ENCODE assay signal across 9 cellular contexts in genomic region chrX:49291615-49292337, GRCh38.
DNase-seq lines count a peak whose midpoint lies in the region; ATAC-seq, FAIRE-seq and TF ChIP-seq lines count a peak whose summit lies in the region.
"Had no signal": no experiment of that assay in that cellular context is flagged by ENCODE, and none has a peak within 500 bp of the region (broad histone marks: within the 10 kb centered on the region; RNA-seq: fewer than 3 reads in every experiment).

No MANE protein-coding gene starts in this region.

- no peaks in the 10 kb centered on the region for H4K20me1 ChIP-seq in SU-DHL-6 (ENCODE audit: low read depth, low read length)
- H4K20me1 ChIP-seq: BLaER1 had no signal

- H3K27me3 Mint-ChIP-seq in activated naive CD8-positive, alpha-beta T cell treated with anti-CD3 and anti-CD28 coated beads, Interleukin-2, amount 50 U/mL, for 24 hours, result no peaks in the 10 kb centered on the region

- DNase-seq in NCI-H1092 treated with DMSO at 0.1 percent for 48 hours (lab: John Stamatoyannopoulos, UW), result peak; percentile 13
- DNase-seq in NCI-H1092 (lab: John Stamatoyannopoulos, UW), result no peak
- DNase-seq in HTR-8/SVneo (ENCODE audit: insufficient read length, low spot score), result peak; percentile 14
- DNase-seq in activated naive CD8-positive, alpha-beta T cell treated with anti-CD3 and anti-CD28 coated beads, Interleukin-2, amount 50 U/mL, for 24 hours, result peak; percentile 74
- peak in 26 of 51 donors; percentile 1 to 51 (median 18) for DNase-seq in hypothalamus (lab: John Stamatoyannopoulos, UW)
- peak; percentile 54 to 85 (median 60) for DNase-seq in stimulated activated CD4-positive, alpha-beta T cell treated with anti-CD3 and anti-CD28 coated beads, Interleukin-12 subunit alpha, Interleukin-12 subunit beta, amount 100 ng/mL, for 48 hours (ENCODE audit: low read depth in 2 of 3, low spot score in 1 of 3)

- H3K4me3 ChIP-seq in SU-DHL-6 (ENCODE audit: insufficient read depth, low read length, poor library complexity, severe bottlenecking), result no peak overlapping the region
- H3K4me3 ChIP-seq: BLaER1 had no signal

- H3K4me1 Mint-ChIP-seq in activated naive CD8-positive, alpha-beta T cell treated with anti-CD3 and anti-CD28 coated beads, Interleukin-2, amount 50 U/mL, for 24 hours, result peaks cover 27% of the 10 kb centered on the region

- H3K79me2 ChIP-seq in SU-DHL-6 (ENCODE audit: insufficient read depth, low read length), result no peaks in the 10 kb centered on the region

- H3K9me2 ChIP-seq in SU-DHL-6 (replicated peaks; ENCODE audit: insufficient read depth, low read length), result no peaks in the 10 kb centered on the region

- no peaks in the 10 kb centered on the region for H3K27me3 ChIP-seq in SU-DHL-6 (ENCODE audit: low read length)

- H3K27ac Mint-ChIP-seq in activated naive CD8-positive, alpha-beta T cell treated with anti-CD3 and anti-CD28 coated beads, Interleukin-2, amount 50 U/mL, for 24 hours, result no peak overlapping the region

- no peaks in the 10 kb centered on the region for H3K9me3 Mint-ChIP-seq in activated naive CD8-positive, alpha-beta T cell treated with anti-CD3 and anti-CD28 coated beads, Interleukin-2, amount 50 U/mL, for 24 hours

- H3K36me3 ChIP-seq in SU-DHL-6 (ENCODE audit: low read length), result no peaks in the 10 kb centered on the region
- H3K36me3 ChIP-seq: BLaER1 had no signal

- FAIRE-seq in HTR-8/SVneo (lab: Jason Lieb, UNC), result no peak

- H2AFZ ChIP-seq in SU-DHL-6 (ENCODE audit: low read depth, low read length, severe bottlenecking), result no peak overlapping the region

- no peaks in the 10 kb centered on the region for H3K9me3 ChIP-seq in SU-DHL-6 (ENCODE audit: insufficient read depth, low read length)
- H3K9me3 ChIP-seq: BLaER1 had no signal

- H3K27ac ChIP-seq in SU-DHL-6 (ENCODE audit: low read depth, low read length), result no peak overlapping the region
- H3K27ac ChIP-seq: BLaER1 had no signal

- no peaks in the 10 kb centered on the region for H3F3A ChIP-seq in SU-DHL-6 (ENCODE audit: insufficient read depth)

- no peak overlapping the region for H3K4me3 Mint-ChIP-seq in activated naive CD8-positive, alpha-beta T cell treated with anti-CD3 and anti-CD28 coated beads, Interleukin-2, amount 50 U/mL, for 24 hours

- H3K9ac ChIP-seq in SU-DHL-6 (ENCODE audit: low read length), result no peak overlapping the region
- H3K9ac ChIP-seq: BLaER1 had no signal

- H3K4me2 ChIP-seq in SU-DHL-6 (ENCODE audit: low read depth, low read length, poor library complexity, severe bottlenecking), result no peak overlapping the region
- H3K4me2 ChIP-seq: BLaER1 had no signal

- ATAC-seq in activated naive CD8-positive, alpha-beta T cell treated with anti-CD3 and anti-CD28 coated beads, Interleukin-2, amount 50 U/mL, for 24 hours, result peak; percentile 89
- no peak for ATAC-seq in HG03045 (IDR thresholded peaks at IDR 0.05; ENCODE audit: unreplicated experiment)

- TF ChIP-seq CTCF in SU-DHL-6 (IDR thresholded peaks at IDR 0.05; ENCODE audit: insufficient read depth, low read length, poor library complexity, severe bottlenecking), result peak; percentile 62

- no peaks in the 10 kb centered on the region for H3K36me3 Mint-ChIP-seq in activated naive CD8-positive, alpha-beta T cell treated with anti-CD3 and anti-CD28 coated beads, Interleukin-2, amount 50 U/mL, for 24 hours (ENCODE audit: low read depth)
